ENCODE assay signal across 14 cellular contexts in the genomic region with DNA sequence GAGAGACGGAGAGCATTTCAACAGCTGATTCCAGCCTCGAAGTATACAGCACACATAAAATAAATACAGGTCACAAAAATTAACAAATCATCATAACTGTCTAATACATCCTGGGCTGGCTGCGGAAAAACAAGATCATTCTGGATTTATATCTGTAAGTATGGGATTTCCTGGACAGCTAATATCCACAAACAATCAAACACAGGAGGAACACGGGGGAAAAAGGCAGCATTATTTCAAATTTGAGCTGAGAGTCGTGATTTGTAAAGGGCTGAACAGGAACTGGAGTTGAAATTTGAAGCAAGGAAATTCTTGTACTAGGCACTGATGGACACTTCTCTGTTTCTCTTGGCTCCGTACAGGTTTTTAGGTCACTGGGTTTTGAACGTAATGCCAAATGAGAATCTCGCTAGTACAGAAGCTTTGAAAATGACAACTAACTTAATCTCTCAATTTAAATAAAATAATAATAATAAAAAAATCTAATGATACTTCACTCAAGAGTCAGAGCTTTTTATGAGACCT.
DNase-seq lines count a peak whose midpoint lies in the region; TF ChIP-seq lines count a peak whose summit lies in the region.
"Had no signal": no experiment of that assay in that cellular context is flagged by ENCODE, and none has a peak within 500 bp of the region (broad histone marks: within the 10 kb centered on the region; RNA-seq: fewer than 3 reads in every experiment).

No MANE protein-coding gene starts in this region.

- no peak overlapping the region for H3K4me3 Mint-ChIP-seq in activated naive CD4-positive, alpha-beta T cell treated with anti-CD3 and anti-CD28 coated beads for 36 hours
- H3K4me3 Mint-ChIP-seq: activated naive CD8-positive, alpha-beta T cell treated with anti-CD3 and anti-CD28 coated beads, Interleukin-2, amount 10 ng/mL, durations not matched to agents 7 days and 5 days; endodermal cell; natural killer cell treated with Interleukin-12 subunit alpha and Interleukin-12 subunit beta and Interleukin-15 and Interleukin-18, amount 100 ng/mL, for 72 hours had no signal

- peak overlapping the region in 3 of 4 donors; percentile 34 to 72 (median 56) for H3K27ac ChIP-seq in esophagus squamous epithelium
- H3K27ac ChIP-seq in muscle layer of colon (ENCODE audit: low read depth, low read length) = peak overlapping the region; percentile 42
- H3K27ac ChIP-seq in thyroid gland = peak overlapping the region; percentile 37 to 85 (median 71)

- no peaks in the 10 kb centered on the region for H3K27me3 Mint-ChIP-seq in activated naive CD4-positive, alpha-beta T cell treated with anti-CD3 and anti-CD28 coated beads for 36 hours (ENCODE audit: low read depth)
- H3K27me3 Mint-ChIP-seq: activated naive CD8-positive, alpha-beta T cell treated with anti-CD3 and anti-CD28 coated beads, Interleukin-2, amount 10 ng/mL, durations not matched to agents 7 days and 5 days; natural killer cell treated with Interleukin-12 subunit alpha and Interleukin-12 subunit beta and Interleukin-15 and Interleukin-18, amount 100 ng/mL, for 72 hours had no signal

- peak overlapping the region; percentile 56 for H3K27ac Mint-ChIP-seq in activated naive CD4-positive, alpha-beta T cell treated with anti-CD3 and anti-CD28 coated beads for 36 hours
- H3K27ac Mint-ChIP-seq: activated naive CD8-positive, alpha-beta T cell treated with anti-CD3 and anti-CD28 coated beads, Interleukin-2, amount 10 ng/mL, durations not matched to agents 7 days and 5 days; endodermal cell had no signal

- H3K36me3 ChIP-seq in esophagus squamous epithelium (peaks cover 0 to 11% (median 0%) of the 10 kb centered on the region in 3 donors), muscle layer of colon (ENCODE audit: insufficient read depth, low read length) (peaks cover 8% of the 10 kb centered on the region), thyroid gland (no peaks in the 10 kb centered on the region)

- CTCF ChIA-PET in activated naive CD4-positive, alpha-beta T cell treated with anti-CD3 and anti-CD28 coated beads for 36 hours (lab: Charles Lee) = interaction anchor here (0.6 to 1.8 kb wide), 16 partner anchors 8 to 533 kb away, joined by 3 to 14 read pairs (median 4); no protein-coding TSS in a partner anchor

- H3K4me3 ChIP-seq in esophagus squamous epithelium (peak overlapping the region in 1 of 4 donors; percentile 19), muscle layer of colon (ENCODE audit: low read depth in 1 of 2, low read length in 2 of 2) (no peak overlapping the region), thyroid gland (replicated peaks in 1 of 3) (no peak overlapping the region)

- peaks cover 3% of the 10 kb centered on the region for H3K36me3 Mint-ChIP-seq in activated naive CD4-positive, alpha-beta T cell treated with anti-CD3 and anti-CD28 coated beads for 36 hours (ENCODE audit: low read depth)
- H3K36me3 Mint-ChIP-seq: natural killer cell treated with Interleukin-12 subunit alpha and Interleukin-12 subunit beta and Interleukin-15 and Interleukin-18, amount 100 ng/mL, for 72 hours had no signal

- no peaks in the 10 kb centered on the region for H3K9me3 Mint-ChIP-seq in activated naive CD4-positive, alpha-beta T cell treated with anti-CD3 and anti-CD28 coated beads for 36 hours
- H3K9me3 Mint-ChIP-seq: activated naive CD8-positive, alpha-beta T cell treated with anti-CD3 and anti-CD28 coated beads, Interleukin-2, amount 10 ng/mL, durations not matched to agents 7 days and 5 days; endodermal cell; natural killer cell treated with Interleukin-12 subunit alpha and Interleukin-12 subunit beta and Interleukin-15 and Interleukin-18, amount 100 ng/mL, for 72 hours had no signal

- no peaks in the 10 kb centered on the region for H3K27me3 ChIP-seq in esophagus squamous epithelium
- no peaks in the 10 kb centered on the region for H3K27me3 ChIP-seq in muscle layer of colon (ENCODE audit: control insufficient read depth in 1 of 2, insufficient read depth in 2 of 2, low read length in 2 of 2)
- no peaks in the 10 kb centered on the region for H3K27me3 ChIP-seq in thyroid gland

- no peak for DNase-seq in activated naive CD4-positive, alpha-beta T cell treated with anti-CD3 and anti-CD28 coated beads for 36 hours
- no peak for DNase-seq in activated naive CD4-positive, alpha-beta T cell treated with anti-CD3 and anti-CD28 coated beads, Interleukin-2, amount 50 U/mL, for 16 hours
- no peak for DNase-seq in esophagus squamous epithelium (lab: John Stamatoyannopoulos, UW)
- DNase-seq in thyroid gland = no peak
- DNase-seq in epidermal melanocyte (ENCODE audit: insufficient read length, low spot score) = no peak
- no peak for DNase-seq in HPDE6-E6E7 (ENCODE audit: extremely low spot score)
- no peak for DNase-seq in inferior parietal cortex (ENCODE audit: extremely low spot score)
- DNase-seq: activated naive CD8-positive, alpha-beta T cell treated with anti-CD3 and anti-CD28 coated beads, Interleukin-2, amount 10 ng/mL, durations not matched to agents 7 days and 5 days; endodermal cell; NCI-H1105; NCI-H446 treated with DMSO at 0.1 percent for 48 hours; small intestine had no signal

- TF ChIP-seq POLR2A in esophagus squamous epithelium (IDR thresholded peaks at IDR 0.05) (no peak), thyroid gland (IDR thresholded peaks at IDR 0.05) (no peak)

- intact Hi-C loops in activated naive CD4-positive, alpha-beta T cell treated with anti-CD3 and anti-CD28 coated beads for 36 hours (cut with micrococcal nuclease) = loop anchor here (2.0 to 5.0 kb wide), 4 partner anchors 289 to 646 kb away; no protein-coding TSS in a partner anchor
- intact Hi-C loops in esophagus squamous epithelium (cut with DNase I) = loop anchor here (10.0 kb wide), 2 partner anchors 59 to 589 kb away; no protein-coding TSS in a partner anchor
- intact Hi-C loops in thyroid gland (cut with DNase I) = no loop called here

- H3K9me3 ChIP-seq in esophagus squamous epithelium (no peaks in the 10 kb centered on the region), muscle layer of colon (ENCODE audit: low read length) (no peaks in the 10 kb centered on the region), thyroid gland (no peaks in the 10 kb centered on the region)

- H3K9ac ChIP-seq in muscle layer of colon (ENCODE audit: low read length) = no peak overlapping the region

- no peak for TF ChIP-seq CTCF in esophagus squamous epithelium (IDR thresholded peaks at IDR 0.05)
- TF ChIP-seq CTCF in thyroid gland (IDR thresholded peaks at IDR 0.05) = no peak

- H3K4me1 ChIP-seq in esophagus squamous epithelium = peaks cover 0 to 72% (median 9%) of the 10 kb centered on the region in 3 donors
- H3K4me1 ChIP-seq in muscle layer of colon (ENCODE audit: insufficient read depth, low read length) = peaks cover 71% of the 10 kb centered on the region
- H3K4me1 ChIP-seq in thyroid gland = peaks cover 47 to 54% of the 10 kb centered on the region in 2 donors

- peaks cover 77% of the 10 kb centered on the region for H3K4me1 Mint-ChIP-seq in activated naive CD4-positive, alpha-beta T cell treated with anti-CD3 and anti-CD28 coated beads for 36 hours (ENCODE audit: low read depth)

- WGBS in esophagus squamous epithelium, 2 donors = 51 to 58% methylated on average over 8 of the region's 8 CpGs
- 32 to 37% methylated on average over 8 of the region's 8 CpGs for WGBS in thyroid gland, 2 donors
